6 cellular contexts compared by ENCODE assay signal in the genomic region with DNA sequence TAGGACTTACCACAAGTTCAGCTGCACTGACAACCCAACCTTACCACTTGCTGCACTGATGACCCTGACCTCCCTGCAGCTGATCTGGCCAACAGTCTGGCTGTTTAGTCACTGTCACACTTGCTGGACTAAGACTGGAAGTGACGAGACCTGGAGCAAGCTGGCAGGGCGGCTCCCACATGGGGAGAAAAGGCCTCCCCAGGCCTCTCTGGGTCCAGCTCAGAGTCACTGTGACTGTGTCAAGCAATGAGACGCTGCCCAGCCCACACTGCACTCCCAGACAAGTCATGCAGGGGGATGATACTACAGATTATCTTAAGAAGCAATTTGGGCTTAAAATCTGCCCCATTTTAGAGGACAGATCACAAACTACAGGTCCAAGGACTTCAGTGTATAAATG. TPM values are rescaled to one million over a fixed set of nuclear protein-coding genes. Genes with fewer than 3 reads are reported as not detected.
"Had no signal": no experiment of that assay in that cellular context is flagged by ENCODE, and none has a peak within 500 bp of the region (broad histone marks: within the 10 kb centered on the region; RNA-seq: fewer than 3 reads in every experiment).

No MANE protein-coding gene starts in this region.

RNA-seq across cellular contexts. Expression of gene TUBA3D, which starts 5.0 kb away (rescaled TPM):
- total RNA-seq: MCF 10A, NCI-H460, OCI-LY7, PC-3, SJCRH30, SK-MEL-5 had no signal

RNA-seq across cellular contexts. Expression of gene CCDC74A, which starts 56.7 kb away (rescaled TPM):
- total RNA-seq: SJCRH30 had no signal
